In the genomic region with DNA sequence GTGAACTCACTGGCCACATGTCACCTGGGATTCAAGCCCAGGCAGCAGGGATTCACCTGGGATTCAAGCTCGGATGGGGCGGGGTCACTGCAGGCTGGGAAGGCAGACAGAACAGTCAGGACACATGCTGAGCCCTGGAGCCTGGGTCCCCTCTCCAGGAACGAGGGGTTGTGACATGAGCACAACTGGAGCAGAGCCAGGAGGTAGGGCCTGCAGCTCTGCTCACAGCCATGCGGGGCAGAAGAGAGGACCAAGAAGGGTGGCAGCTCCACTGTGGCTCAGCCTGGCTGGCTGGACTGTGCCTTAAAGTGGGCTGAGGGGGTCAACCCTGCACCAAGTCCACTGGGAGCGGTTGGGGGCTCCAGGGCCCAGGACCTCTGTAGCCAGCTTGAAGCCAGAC, we compare ENCODE assay signal across 13 cellular contexts.
A peak's percentile ranks its signal among the peaks of the same experiment; 100 is the strongest.
DNase-seq lines count a peak whose midpoint lies in the region; ATAC-seq and TF ChIP-seq lines count a peak whose summit lies in the region.
"Had no signal": no experiment of that assay in that cellular context is flagged by ENCODE, and none has a peak within 500 bp of the region (broad histone marks: within the 10 kb centered on the region; RNA-seq: fewer than 3 reads in every experiment).

No MANE protein-coding gene starts in this region.

- H3K4me3 ChIP-seq in right lobe of liver: no peak overlapping the region
- H3K4me3 ChIP-seq: HAP-1 had no signal

- no peaks in the 10 kb centered on the region for H3K36me3 ChIP-seq in right lobe of liver
- H3K36me3 ChIP-seq: HAP-1 had no signal

- no peaks in the 10 kb centered on the region for H3K27me3 Mint-ChIP-seq in T-helper 2 cell treated with Interferon-gamma antibody and Interleukin-4, amounts not matched to agents 5 μg/mL and 100 μg/mL, for 36 hours (ENCODE audit: low read depth)
- H3K27me3 Mint-ChIP-seq: activated naive CD4-positive, alpha-beta T cell treated with anti-CD3 and anti-CD28 coated beads, Interleukin-2, amount 50 U/mL, for 24 hours; type B pancreatic cell had no signal

- H3K27ac Mint-ChIP-seq in T-helper 2 cell treated with Interferon-gamma antibody and Interleukin-4, amounts not matched to agents 5 μg/mL and 100 μg/mL, for 36 hours: no peak overlapping the region
- H3K27ac Mint-ChIP-seq: activated naive CD4-positive, alpha-beta T cell treated with anti-CD3 and anti-CD28 coated beads, Interleukin-2, amount 50 U/mL, for 24 hours; type B pancreatic cell had no signal

- no peaks in the 10 kb centered on the region for H3K9me3 Mint-ChIP-seq in T-helper 2 cell treated with Interferon-gamma antibody and Interleukin-4, amounts not matched to agents 5 μg/mL and 100 μg/mL, for 36 hours
- H3K9me3 Mint-ChIP-seq: activated naive CD4-positive, alpha-beta T cell treated with anti-CD3 and anti-CD28 coated beads, Interleukin-2, amount 50 U/mL, for 24 hours had no signal

- WGBS in right lobe of liver (ENCODE audit: insufficient coverage, low coverage, low lambda C conversion rate, missing lambda C conversion rate): 30% methylated on average over 2 of the region's 5 CpGs

- ATAC-seq in SK-N-SH treated with all-trans-retinoic acid at 6 μM for 48 hours: peak; percentile 72
- ATAC-seq in right lobe of liver: peak; percentile 37 to 69 (median 53)

- no peaks in the 10 kb centered on the region for H3K36me3 Mint-ChIP-seq in T-helper 2 cell treated with Interferon-gamma antibody and Interleukin-4, amounts not matched to agents 5 μg/mL and 100 μg/mL, for 36 hours (ENCODE audit: low read depth)
- H3K36me3 Mint-ChIP-seq: activated naive CD4-positive, alpha-beta T cell treated with anti-CD3 and anti-CD28 coated beads, Interleukin-2, amount 50 U/mL, for 24 hours; type B pancreatic cell had no signal

- H3K9me3 ChIP-seq in right lobe of liver: no peaks in the 10 kb centered on the region
- H3K9me3 ChIP-seq: HAP-1, neutrophil had no signal

- peaks cover 3% of the 10 kb centered on the region for H3K4me1 Mint-ChIP-seq in T-helper 2 cell treated with Interferon-gamma antibody and Interleukin-4, amounts not matched to agents 5 μg/mL and 100 μg/mL, for 36 hours (ENCODE audit: low read depth)

- H3K4me3 Mint-ChIP-seq in T-helper 2 cell treated with Interferon-gamma antibody and Interleukin-4, amounts not matched to agents 5 μg/mL and 100 μg/mL, for 36 hours: no peak overlapping the region
- H3K4me3 Mint-ChIP-seq: activated naive CD4-positive, alpha-beta T cell treated with anti-CD3 and anti-CD28 coated beads, Interleukin-2, amount 50 U/mL, for 24 hours; type B pancreatic cell had no signal

- no peaks in the 10 kb centered on the region for H3K27me3 ChIP-seq in right lobe of liver
- H3K27me3 ChIP-seq: neutrophil had no signal

- intact Hi-C loops in right lobe of liver (cut with DNase I): no loop called here

- TF ChIP-seq POLR2A in right lobe of liver (IDR thresholded peaks at IDR 0.05): no peak

- DNase-seq in NCI-H146 (lab: John Stamatoyannopoulos, UW): peak; percentile 30
- DNase-seq in NCI-H146 treated with DMSO at 0.1 percent for 48 hours (lab: John Stamatoyannopoulos, UW; ENCODE audit: unreplicated experiment): no peak
- peak; percentile 27 for DNase-seq in H4 (ENCODE audit: low spot score)
- no peak for DNase-seq in right lobe of liver
- DNase-seq in T-helper 2 cell treated with Interferon-gamma antibody and Interleukin-4, amounts not matched to agents 5 μg/mL and 100 μg/mL, for 36 hours (ENCODE audit: low spot score): no peak
- DNase-seq in retina: no peak
- no peak for DNase-seq in amygdala (lab: John Stamatoyannopoulos, UW)
- DNase-seq: stimulated activated CD4-positive, alpha-beta T cell treated with anti-CD3 and anti-CD28 coated beads, Interleukin-4, amount 100 ng/mL, for 4 hours had no signal

- no peaks in the 10 kb centered on the region for H3K4me1 ChIP-seq in right lobe of liver
- H3K4me1 ChIP-seq: HAP-1 had no signal

- peak in 2 of 4 donors; percentile 10 to 20 for TF ChIP-seq CTCF in right lobe of liver (IDR thresholded peaks at IDR 0.05)

- H3K27ac ChIP-seq in right lobe of liver: no peak overlapping the region
- H3K27ac ChIP-seq: neutrophil had no signal

TF ChIP-seq in SK-N-SH treated with all-trans-retinoic acid at 6 μM for 48 hours, 23 proteins besides CTCF, POLR2A, EP300 and RAD21:
- TF ChIP-seq PPARA (CRISPR knock-in tag; IDR thresholded peaks at IDR 0.05; ENCODE audit: borderline replicate concordance): no peak
- no peak for TF ChIP-seq TCF4 (CRISPR knock-in tag; IDR thresholded peaks at IDR 0.05; ENCODE audit: borderline replicate concordance)
- TF ChIP-seq, protein P1, sequence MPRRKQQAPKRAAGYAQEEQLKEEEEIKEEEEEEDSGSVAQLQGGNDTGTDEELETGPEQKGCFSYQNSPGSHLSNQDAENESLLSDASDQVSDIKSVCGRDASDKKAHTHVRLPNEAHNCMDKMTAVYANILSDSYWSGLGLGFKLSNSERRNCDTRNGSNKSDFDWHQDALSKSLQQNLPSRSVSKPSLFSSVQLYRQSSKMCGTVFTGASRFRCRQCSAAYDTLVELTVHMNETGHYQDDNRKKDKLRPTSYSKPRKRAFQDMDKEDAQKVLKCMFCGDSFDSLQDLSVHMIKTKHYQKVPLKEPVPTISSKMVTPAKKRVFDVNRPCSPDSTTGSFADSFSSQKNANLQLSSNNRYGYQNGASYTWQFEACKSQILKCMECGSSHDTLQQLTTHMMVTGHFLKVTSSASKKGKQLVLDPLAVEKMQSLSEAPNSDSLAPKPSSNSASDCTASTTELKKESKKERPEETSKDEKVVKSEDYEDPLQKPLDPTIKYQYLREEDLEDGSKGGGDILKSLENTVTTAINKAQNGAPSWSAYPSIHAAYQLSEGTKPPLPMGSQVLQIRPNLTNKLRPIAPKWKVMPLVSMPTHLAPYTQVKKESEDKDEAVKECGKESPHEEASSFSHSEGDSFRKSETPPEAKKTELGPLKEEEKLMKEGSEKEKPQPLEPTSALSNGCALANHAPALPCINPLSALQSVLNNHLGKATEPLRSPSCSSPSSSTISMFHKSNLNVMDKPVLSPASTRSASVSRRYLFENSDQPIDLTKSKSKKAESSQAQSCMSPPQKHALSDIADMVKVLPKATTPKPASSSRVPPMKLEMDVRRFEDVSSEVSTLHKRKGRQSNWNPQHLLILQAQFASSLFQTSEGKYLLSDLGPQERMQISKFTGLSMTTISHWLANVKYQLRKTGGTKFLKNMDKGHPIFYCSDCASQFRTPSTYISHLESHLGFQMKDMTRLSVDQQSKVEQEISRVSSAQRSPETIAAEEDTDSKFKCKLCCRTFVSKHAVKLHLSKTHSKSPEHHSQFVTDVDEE (CRISPR knock-in tag; IDR thresholded peaks at IDR 0.05): no peak
- no peak for TF ChIP-seq ZC3H10 (CRISPR knock-in tag; IDR thresholded peaks at IDR 0.05)

Comparison
In these comparisons a context has a peak if more than half of its experiments do, and no peak if none do; other contexts are left out.
1. DNase-seq: peak in NCI-H146 (single experiment) and H4 (single experiment); none in NCI-H146 treated with DMSO at 0.1 percent for 48 hours (single experiment), right lobe of liver (0 of 3), T-helper 2 cell treated with Interferon-gamma antibody and Interleukin-4, amounts not matched to agents 5 μg/mL and 100 μg/mL, for 36 hours (single experiment), retina (single experiment) and amygdala (0 of 56).